In genomic region chr12:121797937-121798801, GRCh38 we compare ENCODE assay signal across 7 cellular contexts. TPM values are rescaled to one million over a fixed set of nuclear protein-coding genes. Genes with fewer than 3 reads are reported as not detected.
DNase-seq lines count a peak whose midpoint lies in the region; TF ChIP-seq lines count a peak whose summit lies in the region.

No MANE protein-coding gene starts in this region.

- DNase-seq in NCI-H82 (lab: John Stamatoyannopoulos, UW) (peak; percentile 97), cerebellar cortex (ENCODE audit: low spot score) (peak; percentile 47), LoVo (ENCODE audit: low spot score) (no peak)
- DNase-seq in activated CD4-positive, CD25-positive, alpha-beta regulatory T cell (lab: John Stamatoyannopoulos, UW), result no peak

- peak overlapping the region; percentile 47 for H3K4me3 ChIP-seq in HUES48 (ENCODE audit: low read depth, low read length)
- H3K4me3 ChIP-seq in liver (ENCODE audit: low read depth in 1 of 3, low read length in 3 of 3), result peak overlapping the region; percentile 56 to 93 (median 61)
- H3K4me3 ChIP-seq in subcutaneous abdominal adipose tissue (ENCODE audit: low read depth in 1 of 5, low read length in 5 of 5), result peak overlapping the region; percentile 53 to 76 (median 57)

- TF ChIP-seq CTCF in liver (IDR thresholded peaks at IDR 0.05; ENCODE audit: low read depth, low read length, missing input control), result no peak

- H3K27me3 ChIP-seq in HUES48 (ENCODE audit: control insufficient read depth, insufficient read depth, low read length) (no peaks in the 10 kb centered on the region), liver (ENCODE audit: control insufficient read depth in 4 of 4, insufficient read depth in 4 of 4, low read length in 3 of 4) (no peaks in the 10 kb centered on the region), subcutaneous abdominal adipose tissue (ENCODE audit: control insufficient read depth in 5 of 5, insufficient read depth in 4 of 5, low read length in 5 of 5) (no peaks in the 10 kb centered on the region)

- 20% methylated on average over 19 of the region's 19 CpGs for WGBS in liver

- H3K27ac ChIP-seq in HUES48 (ENCODE audit: low read depth, low read length) (peak overlapping the region; percentile 100), liver (ENCODE audit: low read depth in 1 of 2, low read length in 2 of 2) (peak overlapping the region; percentile 75 to 100), subcutaneous abdominal adipose tissue (ENCODE audit: low read depth, low read length) (peak overlapping the region; percentile 100)

- H3K4me1 ChIP-seq in HUES48 (ENCODE audit: control insufficient read depth, insufficient read depth, low read length) (peaks cover 35% of the 10 kb centered on the region), liver (ENCODE audit: control insufficient read depth in 4 of 4, insufficient read depth in 4 of 4, low read length in 3 of 4) (peaks cover 15 to 64% (median 55%) of the 10 kb centered on the region in 4 donors), subcutaneous abdominal adipose tissue (ENCODE audit: control insufficient read depth in 5 of 5, insufficient read depth in 5 of 5, low read length in 5 of 5) (peaks cover 18 to 86% (median 79%) of the 10 kb centered on the region in 5 donors)

- no peak overlapping the region; the same call in 1 of the 2 replicates for H3K9ac ChIP-seq in HUES48 (ENCODE audit: low read depth, low read length)
- H3K9ac ChIP-seq in liver (ENCODE audit: low read depth in 1 of 2, low read length in 2 of 2), result peak overlapping the region; percentile 43 to 45
- peak overlapping the region in 4 of 5 donors; percentile 13 to 41 (median 30) for H3K9ac ChIP-seq in subcutaneous abdominal adipose tissue (ENCODE audit: low read length in 5 of 5)

- TF ChIP-seq RAD21 in liver (IDR thresholded peaks at IDR 0.05), result no peak

- H3K36me3 ChIP-seq in HUES48 (ENCODE audit: control insufficient read depth, insufficient read depth, low read length) (peaks cover 24% of the 10 kb centered on the region), liver (ENCODE audit: control insufficient read depth in 4 of 4, insufficient read depth in 3 of 4, low read depth in 1 of 4, low read length in 3 of 4) (no peaks in the 10 kb centered on the region), subcutaneous abdominal adipose tissue (ENCODE audit: control insufficient read depth in 5 of 5, insufficient read depth in 5 of 5, low read length in 5 of 5) (peaks cover 0 to 17% (median 11%) of the 10 kb centered on the region in 5 donors)

- H3K9me3 ChIP-seq in HUES48 (ENCODE audit: control insufficient read depth, insufficient read depth, low read length) (no peaks in the 10 kb centered on the region), liver (ENCODE audit: control insufficient read depth in 4 of 4, low read length in 3 of 4) (no peaks in the 10 kb centered on the region), subcutaneous abdominal adipose tissue (ENCODE audit: control insufficient read depth in 5 of 5, low read length in 5 of 5) (no peaks in the 10 kb centered on the region)

TF ChIP-seq in liver, 16 proteins besides CTCF, POLR2A, EP300 and RAD21:
- TF ChIP-seq MAX (IDR thresholded peaks at IDR 0.05), result peak; percentile 35
- peak in 1 of 2 donors; percentile 28 for TF ChIP-seq EGR1 (IDR thresholded peaks at IDR 0.05; ENCODE audit: low read depth in 2 of 2)
- TF ChIP-seq REST (IDR thresholded peaks at IDR 0.05), result no peak
- TF ChIP-seq NR2F2 (IDR thresholded peaks at IDR 0.05), result peak; percentile 59
- no peak for TF ChIP-seq TAF1 (conservative IDR thresholded peaks at IDR 0.05)
- TF ChIP-seq HNF4A (conservative IDR thresholded peaks at IDR 0.05), result peak in 1 of 2 donors; percentile 56
- TF ChIP-seq ATF3 (IDR thresholded peaks at IDR 0.05), result no peak
- TF ChIP-seq RXRA (IDR thresholded peaks at IDR 0.05), result peak; percentile 62 to 73
- TF ChIP-seq SP1 (IDR thresholded peaks at IDR 0.05), result peak; percentile 60
- peak in 1 of 2 donors; percentile 23 for TF ChIP-seq GABPA (IDR thresholded peaks at IDR 0.05 in 1 of 2, conservative IDR thresholded peaks at IDR 0.05 in 1 of 2)
- TF ChIP-seq ZBTB33 (IDR thresholded peaks at IDR 0.05), result no peak
- no peak for TF ChIP-seq FOXA2 (IDR thresholded peaks at IDR 0.05)
- TF ChIP-seq YY1 (IDR thresholded peaks at IDR 0.05), result peak; percentile 84
- TF ChIP-seq JUND (IDR thresholded peaks at IDR 0.05), result no peak
- TF ChIP-seq FOXA1 (IDR thresholded peaks at IDR 0.05), result no peak
- no peak for TF ChIP-seq HNF4G (IDR thresholded peaks at IDR 0.05)

RNA-seq across cellular contexts. Expression of gene RHOF, which starts 4.7 kb away (rescaled TPM):
- total RNA-seq in liver, result 1 to 10 TPM; 5.9 to 7.0 TPM
- polyA plus RNA-seq in liver, result 1 to 10 TPM in 1 of 2 donors, under 1 TPM in 1; 0.97 to 1.1 TPM

RNA-seq across cellular contexts. Expression of gene SETD1B, which starts 5.6 kb away (rescaled TPM):
- total RNA-seq in liver, result 1 to 10 TPM; 4.3 to 7.9 TPM
- 1 to 10 TPM; 1.8 to 5.8 TPM for polyA plus RNA-seq in liver

Comparison
In these comparisons a context has a peak if more than half of its experiments do, and no peak if none do; other contexts are left out.
1. DNase-seq: peak in NCI-H82 (single experiment) and cerebellar cortex (single experiment); none in LoVo (single experiment) and activated CD4-positive, CD25-positive, alpha-beta regulatory T cell (0 of 4).
2. Peak in every context shown above with its lines, with median percentiles within 50 percentile points of each other: H3K27ac ChIP-seq and H3K4me3 ChIP-seq.